ENCODE assay signal across 1 cellular context in genomic region chr11:10857604-10858504, GRCh38.
TF ChIP-seq lines count a peak whose summit lies in the region.

Gene ZBED5, minus strand, starts transcription at chr11:10858053. Its CDS starts 3,108 bp downstream, at chr11:10854945.

TF ChIP-seq in HepG2, 621 proteins besides CTCF, POLR2A, EP300 and RAD21 (continued from another document and continues in another):
- TF ChIP-seq GRHL1 (CRISPR knock-in tag; conservative IDR thresholded peaks at IDR 0.05) (no peak), NR2C2 (CRISPR knock-in tag; IDR thresholded peaks at IDR 0.05; ENCODE audit: borderline replicate concordance) (peak; percentile 15; the same call in 1 of the 2 replicates), KLF13 (CRISPR knock-in tag; IDR thresholded peaks at IDR 0.05) (0 out of 2 replicates have a peak, but pooled peaks have one; percentile 12), ZNF253 (CRISPR knock-in tag; IDR thresholded peaks at IDR 0.05; ENCODE audit: borderline replicate concordance) (no peak), ZNF138 (CRISPR knock-in tag; IDR thresholded peaks at IDR 0.05; ENCODE audit: low read depth) (peak; percentile 84; the same call in 1 of the 2 replicates), ZNF275 (CRISPR knock-in tag; IDR thresholded peaks at IDR 0.05; ENCODE audit: borderline replicate concordance) (no peak), NAIF1 (CRISPR knock-in tag; IDR thresholded peaks at IDR 0.05; ENCODE audit: borderline replicate concordance) (peak; percentile 18; the same call in 1 of the 2 replicates), ZNF780A (CRISPR knock-in tag; IDR thresholded peaks at IDR 0.05) (no peak), ZGPAT (CRISPR knock-in tag; IDR thresholded peaks at IDR 0.05) (peak; percentile 64; the same call in 1 of the 2 replicates), ELF4 (CRISPR knock-in tag; IDR thresholded peaks at IDR 0.05; ENCODE audit: borderline replicate concordance) (peak; percentile 80; the same call in 1 of the 2 replicates), PRDM4 (CRISPR knock-in tag; IDR thresholded peaks at IDR 0.05; ENCODE audit: borderline replicate concordance) (0 out of 2 replicates have a peak, but pooled peaks have one; percentile 47), BCL6 (CRISPR knock-in tag; IDR thresholded peaks at IDR 0.05) (no peak), ZNF670 (CRISPR knock-in tag; IDR thresholded peaks at IDR 0.05; ENCODE audit: borderline replicate concordance) (no peak; the same call in 1 of the 2 replicates), FIP1L1 (IDR thresholded peaks at IDR 0.05; ENCODE audit: borderline replicate concordance, insufficient read depth, low read depth, low read length) (no peak), SALL1 (CRISPR knock-in tag; IDR thresholded peaks at IDR 0.05) (peak; percentile 55), TBP (CRISPR knock-in tag; IDR thresholded peaks at IDR 0.05) (no peak), BCLAF1 (IDR thresholded peaks at IDR 0.05) (no peak), RFX3 (CRISPR knock-in tag; IDR thresholded peaks at IDR 0.05) (peak; percentile 21; the same call in 1 of the 2 replicates), KLF9 (CRISPR knock-in tag; IDR thresholded peaks at IDR 0.05; ENCODE audit: low read depth) (no peak), KDM4B (CRISPR knock-in tag; IDR thresholded peaks at IDR 0.05) (no peak), FOSL2 (CRISPR knock-in tag; IDR thresholded peaks at IDR 0.05) (peak; percentile 17; the same call in 1 of the 2 replicates), ZBTB25 (CRISPR knock-in tag; IDR thresholded peaks at IDR 0.05) (no peak; the same call in 1 of the 2 replicates), ZNF543 (CRISPR knock-in tag; IDR thresholded peaks at IDR 0.05) (peak; percentile 36; the same call in 1 of the 2 replicates), NFE2 (CRISPR knock-in tag; IDR thresholded peaks at IDR 0.05) (no peak), ZNF776 (CRISPR knock-in tag; IDR thresholded peaks at IDR 0.05) (no peak), IKZF1 (IDR thresholded peaks at IDR 0.05) (no peak), FOXC1 (CRISPR knock-in tag; IDR thresholded peaks at IDR 0.05; ENCODE audit: borderline replicate concordance) (peak; percentile 95), EHMT2 (IDR thresholded peaks at IDR 0.05; ENCODE audit: borderline replicate concordance, low read depth, low read length) (no peak), PCBP1 (IDR thresholded peaks at IDR 0.05; ENCODE audit: borderline replicate concordance, low read depth, low read length) (peak; percentile 82), NBN (conservative IDR thresholded peaks at IDR 0.05) (no peak), SRSF4 (IDR thresholded peaks at IDR 0.05; ENCODE audit: low read depth, low read length, poor library complexity, severe bottlenecking) (no peak), ZFP82 (CRISPR knock-in tag; IDR thresholded peaks at IDR 0.05; ENCODE audit: borderline replicate concordance) (no peak), PHF21A (CRISPR knock-in tag; IDR thresholded peaks at IDR 0.05) (peak; percentile 89), CAMTA2 (CRISPR knock-in tag; IDR thresholded peaks at IDR 0.05; ENCODE audit: borderline replicate concordance) (no peak; the same call in 1 of the 2 replicates), CBX5 (CRISPR knock-in tag; IDR thresholded peaks at IDR 0.05; ENCODE audit: borderline replicate concordance) (no peak), ZNF230 (CRISPR knock-in tag; IDR thresholded peaks at IDR 0.05) (peak; percentile 23; the same call in 1 of the 2 replicates), ZBTB37 (CRISPR knock-in tag; IDR thresholded peaks at IDR 0.05) (peak; percentile 45; the same call in 1 of the 2 replicates), AKNA (CRISPR knock-in tag; IDR thresholded peaks at IDR 0.05; ENCODE audit: borderline replicate concordance) (no peak), YY1 (IDR thresholded peaks at IDR 0.05; ENCODE audit: insufficient read depth, insufficient replicate concordance, low read depth, low read length) (peak; percentile 99), GMEB1 (CRISPR knock-in tag; IDR thresholded peaks at IDR 0.05; ENCODE audit: borderline replicate concordance) (peak; percentile 43; the same call in 1 of the 2 replicates)
